Comparison of ENCODE assay signal across 8 cellular contexts in the genomic region with DNA sequence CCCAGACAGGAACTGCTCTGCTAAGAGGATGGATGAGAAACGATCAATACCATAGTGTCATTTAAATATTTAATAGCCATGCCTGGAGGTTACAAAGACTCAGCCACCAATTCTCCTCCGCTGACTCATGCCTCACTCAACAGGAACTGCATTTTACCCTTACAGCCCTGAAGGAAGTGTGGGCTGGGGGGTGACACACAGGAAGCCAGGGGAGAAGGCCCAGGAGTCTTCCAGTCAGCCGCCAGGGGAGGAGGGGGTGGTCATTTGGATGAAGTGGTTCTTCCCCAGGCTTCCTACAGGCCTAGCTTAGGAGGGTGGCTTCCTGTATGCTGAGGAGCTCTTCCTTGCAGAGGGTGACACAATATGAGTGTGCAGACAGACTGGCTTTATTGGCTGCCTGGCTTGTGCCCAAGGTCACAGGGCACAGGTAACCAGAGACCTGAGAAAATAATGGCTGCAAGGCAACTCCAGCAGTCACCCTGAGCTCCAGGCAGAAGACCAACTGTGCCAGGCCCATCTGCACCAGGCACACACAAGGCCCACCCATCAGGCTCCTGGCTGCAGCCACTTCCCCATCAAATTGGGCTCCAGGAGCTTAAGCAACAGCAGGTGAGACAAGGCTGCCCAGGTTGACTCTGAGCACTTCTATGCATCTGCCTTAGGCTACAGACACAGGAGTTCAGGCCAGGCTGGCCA. TPM values are rescaled to one million over a fixed set of nuclear protein-coding genes. Genes with fewer than 3 reads are reported as not detected.
A peak's percentile ranks its signal among the peaks of the same experiment; 100 is the strongest.
DNase-seq lines count a peak whose midpoint lies in the region; ATAC-seq and TF ChIP-seq lines count a peak whose summit lies in the region.

No MANE protein-coding gene starts in this region.

- POLR2A ChIA-PET in PC-3 (lab: Charles Lee; ENCODE audit: unreplicated experiment): interaction anchor here (0.5 to 3.4 kb wide), 10 partner anchors 9 to 450 kb away, joined by 3 to 72 read pairs (median 14); partner anchors contain the start of genes PXN, RNU4-2 and RPLP0

- BruUV-seq in PC-3 (replicated peaks; lab: Mats Ljungman, UMichigan): no TSS peak

- H3K27ac ChIP-seq in PC-3 (ENCODE audit: low read length) (peak overlapping the region; percentile 99), transverse colon (peak overlapping the region; percentile 88 to 92 (median 90))

- H3K4me2 ChIP-seq in PC-3 (ENCODE audit: low read length): peak overlapping the region; percentile 98

- no peaks in the 10 kb centered on the region for H3K9me2 ChIP-seq in PC-3 (replicated peaks; ENCODE audit: low read length)

- WGBS in transverse colon (ENCODE audit: low coverage in 1 of 2), 2 donors: 43% methylated on average over 3 of the region's 3 CpGs; no CpG with 5 or more reads in 1 of the 2 donors

- peaks cover 90% of the 10 kb centered on the region for H3K79me2 ChIP-seq in PC-3 (ENCODE audit: low read length)

- H3K27me3 ChIP-seq in PC-3 (ENCODE audit: low read length): no peaks in the 10 kb centered on the region
- no peaks in the 10 kb centered on the region for H3K27me3 ChIP-seq in transverse colon

- 0 out of 2 replicates have a peak, but pooled peaks have one; percentile 11 for TF ChIP-seq CTCF in PC-3 (conservative IDR thresholded peaks at IDR 0.05; ENCODE audit: low read depth, low read length)
- TF ChIP-seq CTCF in fibroblast of mammary gland (conservative IDR thresholded peaks at IDR 0.05; ENCODE audit: control insufficient read depth, insufficient read depth, low read depth, low read length): peak; percentile 24
- TF ChIP-seq CTCF in osteocyte (IDR thresholded peaks at IDR 0.05): peak; percentile 14
- TF ChIP-seq CTCF in transverse colon (IDR thresholded peaks at IDR 0.05): peak in 1 of 5 experiments; percentile 16

- H3K27ac Mint-ChIP-seq in activated T-cell treated with anti-CD3 and anti-CD28 coated beads, Interleukin-2, amount 50 U/mL, for 72 hours: peak overlapping the region; percentile 99
- H3K27ac Mint-ChIP-seq in osteocyte (ENCODE audit: unreplicated experiment): peak overlapping the region; percentile 94

- in situ Hi-C loops in transverse colon (cut with MboI; ENCODE audit: low pct_ligation_motif_present in 1 of 4, low pct_unique_long_range_greater_than_20kb in 1 of 4, low sequenced_read_pairs in 3 of 4): loop anchor here in 1 of 4 donors (5.0 kb wide), 1 partner anchor 36 kb away; the partner anchor contains the start of gene PXN

- CTCF ChIA-PET in PC-3 (lab: Charles Lee): interaction anchor here (0.6 to 6.8 kb wide), 5 partner anchors 25 to 71 kb away, joined by 3 to 142 read pairs (median 18); partner anchors contain the start of genes PXN, RPLP0 and SIRT4

- H3K9me3 ChIP-seq in PC-3 (ENCODE audit: low read length): no peaks in the 10 kb centered on the region
- H3K9me3 ChIP-seq in transverse colon: no peaks in the 10 kb centered on the region

- H4K20me1 ChIP-seq in PC-3 (ENCODE audit: low read length): peaks cover 13% of the 10 kb centered on the region

- H3F3A ChIP-seq in PC-3 (ENCODE audit: low read length, unreplicated experiment): peaks cover 43% of the 10 kb centered on the region

- no peak overlapping the region for H2AFZ ChIP-seq in PC-3 (ENCODE audit: low read length)

- H3K4me1 Mint-ChIP-seq in activated T-cell treated with anti-CD3 and anti-CD28 coated beads, Interleukin-2, amount 50 U/mL, for 72 hours (ENCODE audit: low read depth): peaks cover 86% of the 10 kb centered on the region
- H3K4me1 Mint-ChIP-seq in osteocyte (ENCODE audit: unreplicated experiment): peaks cover 90% of the 10 kb centered on the region

- H3K27me3 Mint-ChIP-seq in activated T-cell treated with anti-CD3 and anti-CD28 coated beads, Interleukin-2, amount 50 U/mL, for 72 hours (ENCODE audit: low read depth): no peaks in the 10 kb centered on the region
- H3K27me3 Mint-ChIP-seq in osteocyte (ENCODE audit: unreplicated experiment): no peaks in the 10 kb centered on the region

- H3K4me3 Mint-ChIP-seq in activated T-cell treated with anti-CD3 and anti-CD28 coated beads, Interleukin-2, amount 50 U/mL, for 72 hours: peak overlapping the region; percentile 73 to 87
- H3K4me3 Mint-ChIP-seq in osteocyte (ENCODE audit: unreplicated experiment): peak overlapping the region; percentile 46

- H3K4me1 ChIP-seq in PC-3 (ENCODE audit: insufficient read depth, low read length): peaks cover 83% of the 10 kb centered on the region
- H3K4me1 ChIP-seq in transverse colon: peaks cover 68 to 100% (median 92%) of the 10 kb centered on the region in 4 donors

- H3K9ac ChIP-seq in PC-3 (ENCODE audit: low read length): peak overlapping the region; percentile 96

- H3K36me3 ChIP-seq in PC-3 (ENCODE audit: low read depth, low read length) (peaks cover 14% of the 10 kb centered on the region), transverse colon (no peaks in the 10 kb centered on the region)

- H3K36me3 Mint-ChIP-seq in activated T-cell treated with anti-CD3 and anti-CD28 coated beads, Interleukin-2, amount 50 U/mL, for 72 hours (ENCODE audit: insufficient read depth in 2 of 2): no peaks in the 10 kb centered on the region
- H3K36me3 Mint-ChIP-seq in osteocyte (ENCODE audit: unreplicated experiment): no peaks in the 10 kb centered on the region

- no peak for TF ChIP-seq POLR2A in transverse colon (IDR thresholded peaks at IDR 0.05)

- ATAC-seq in PC-3 (peak; percentile 59), HG02981 (IDR thresholded peaks at IDR 0.05; ENCODE audit: unreplicated experiment) (no peak)
- peak; percentile 81 to 86 for ATAC-seq in activated T-cell treated with anti-CD3 and anti-CD28 coated beads, Interleukin-2, amount 50 U/mL, for 72 hours (replicated peaks in 1 of 2)

- H3K4me3 ChIP-seq in PC-3 (ENCODE audit: low read length) (peak overlapping the region; percentile 67), fibroblast of mammary gland (ENCODE audit: control insufficient read depth, low read depth, low read length) (peak overlapping the region; percentile 26), transverse colon (no peak overlapping the region)

- DNase-seq in GM04503 (ENCODE audit: low read depth) (peak; percentile 82), PC-3 (peak; percentile 100), fibroblast of mammary gland (ENCODE audit: low read depth) (peak; percentile 96), osteocyte (ENCODE audit: extremely low spot score, unreplicated experiment) (no peak), transverse colon (peak; percentile 58), NAMALWA (ENCODE audit: low spot score) (no peak)
- peak; percentile 83 to 84 for DNase-seq in activated T-cell treated with anti-CD3 and anti-CD28 coated beads, Interleukin-2, amount 50 U/mL, for 72 hours

- intact Hi-C loops in PC-3 (cut with micrococcal nuclease): loop anchor here (1.0 kb wide), 2 partner anchors 30 to 31 kb away; partner anchors contain the start of gene RPLP0
- intact Hi-C loops in transverse colon (cut with DNase I; ENCODE audit: low total_unique reads): no loop called here

- no peak for TF ChIP-seq EP300 in transverse colon (IDR thresholded peaks at IDR 0.05; ENCODE audit: low read depth)

- H3K9me3 Mint-ChIP-seq in activated T-cell treated with anti-CD3 and anti-CD28 coated beads, Interleukin-2, amount 50 U/mL, for 72 hours: no peaks in the 10 kb centered on the region
- no peaks in the 10 kb centered on the region for H3K9me3 Mint-ChIP-seq in osteocyte (ENCODE audit: unreplicated experiment)

RNA-seq across cellular contexts. Expression of gene RPLP0, which starts 30.6 kb away (rescaled TPM):
- total RNA-seq in PC-3 (2014; rRNA removed) (6,714 and 7,550 TPM in 2 replicates), osteocyte (2,037 TPM in 2 replicates), transverse colon (1,000 to 10,000 TPM in 3 of 4 donors, 100 to 1,000 TPM in 1; 660 to 2,105 (median 1,778) TPM)
- 1,000 to 10,000 TPM; 4,846 to 5,223 TPM for total RNA-seq in activated T-cell treated with anti-CD3 and anti-CD28 coated beads, Interleukin-2, amount 50 U/mL, for 72 hours

RNA-seq across cellular contexts. Expression of gene PXN, which starts 34.1 kb away (rescaled TPM):
- total RNA-seq in PC-3 (2014; rRNA removed) (313 and 413 TPM in 2 replicates), osteocyte (76.7 and 79.9 TPM in 2 replicates), transverse colon (100 to 1,000 TPM; 101 to 328 (median 198) TPM)
- 10 to 100 TPM; 80.5 to 89.6 TPM for total RNA-seq in activated T-cell treated with anti-CD3 and anti-CD28 coated beads, Interleukin-2, amount 50 U/mL, for 72 hours

RNA-seq across cellular contexts. Expression of gene GCN1, which starts 36.9 kb away (rescaled TPM):
- 254 and 334 TPM in 2 replicates for total RNA-seq in PC-3 (2014; rRNA removed)
- total RNA-seq in activated T-cell treated with anti-CD3 and anti-CD28 coated beads, Interleukin-2, amount 50 U/mL, for 72 hours: 100 to 1,000 TPM in 1 of 2 donors, 10 to 100 TPM in 1; 93.1 to 106 TPM
- total RNA-seq in osteocyte: 106 and 115 TPM in 2 replicates
- total RNA-seq in transverse colon: 100 to 1,000 TPM in 2 of 4 donors, 10 to 100 TPM in 2; 70.0 to 141 (median 107) TPM

Comparison
In these comparisons a context has a peak if more than half of its experiments do, and no peak if none do; other contexts are left out.
1. DNase-seq: peak in GM04503 (single experiment), PC-3 (single experiment), activated T-cell treated with anti-CD3 and anti-CD28 coated beads, Interleukin-2, amount 50 U/mL, for 72 hours (2 of 2), fibroblast of mammary gland (single experiment) and transverse colon (single experiment); none in osteocyte (single experiment) and NAMALWA (single experiment).
2. H3K4me3 ChIP-seq: peak in PC-3 (single experiment) and fibroblast of mammary gland (single experiment); none in transverse colon (0 of 4).